In the genomic region with DNA sequence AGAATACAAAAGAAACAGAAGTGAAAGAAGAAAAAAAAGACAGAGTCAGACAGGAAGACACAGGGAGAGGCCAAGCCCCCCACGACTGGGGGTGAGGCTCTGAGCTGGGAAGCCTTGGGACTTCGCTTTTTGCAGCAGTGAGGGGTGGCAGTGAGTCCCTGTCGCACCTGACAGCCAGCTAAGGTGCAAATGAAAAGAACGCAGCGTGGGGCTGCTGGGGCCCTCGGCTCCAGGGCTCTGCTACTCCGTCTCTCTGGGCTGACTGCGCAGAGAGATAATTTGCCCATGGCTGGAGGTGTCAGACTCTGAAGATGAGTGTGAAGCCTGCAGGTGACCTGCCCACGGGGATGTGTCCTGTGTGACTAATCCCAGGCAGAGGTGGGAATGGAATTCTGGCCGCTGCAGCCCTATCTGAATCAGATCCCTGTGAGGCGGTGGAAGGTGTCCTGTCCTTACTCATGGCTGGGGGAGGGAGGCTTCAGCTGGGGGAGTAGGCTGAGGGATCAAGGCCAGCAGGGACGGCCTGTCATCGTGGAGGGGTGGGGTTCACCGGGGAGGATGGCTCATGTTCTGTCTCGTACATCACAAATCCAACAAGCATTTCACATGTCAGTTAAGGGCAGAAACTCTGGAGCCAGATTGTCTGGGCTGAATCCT, we compare ENCODE assay signal across 1 cellular context.
TF ChIP-seq lines count a peak whose summit lies in the region.

No MANE protein-coding gene starts in this region.

TF ChIP-seq in GM23338, 12 proteins besides CTCF, POLR2A, EP300 and RAD21 (continued from another document):
- TF ChIP-seq, protein P1, sequence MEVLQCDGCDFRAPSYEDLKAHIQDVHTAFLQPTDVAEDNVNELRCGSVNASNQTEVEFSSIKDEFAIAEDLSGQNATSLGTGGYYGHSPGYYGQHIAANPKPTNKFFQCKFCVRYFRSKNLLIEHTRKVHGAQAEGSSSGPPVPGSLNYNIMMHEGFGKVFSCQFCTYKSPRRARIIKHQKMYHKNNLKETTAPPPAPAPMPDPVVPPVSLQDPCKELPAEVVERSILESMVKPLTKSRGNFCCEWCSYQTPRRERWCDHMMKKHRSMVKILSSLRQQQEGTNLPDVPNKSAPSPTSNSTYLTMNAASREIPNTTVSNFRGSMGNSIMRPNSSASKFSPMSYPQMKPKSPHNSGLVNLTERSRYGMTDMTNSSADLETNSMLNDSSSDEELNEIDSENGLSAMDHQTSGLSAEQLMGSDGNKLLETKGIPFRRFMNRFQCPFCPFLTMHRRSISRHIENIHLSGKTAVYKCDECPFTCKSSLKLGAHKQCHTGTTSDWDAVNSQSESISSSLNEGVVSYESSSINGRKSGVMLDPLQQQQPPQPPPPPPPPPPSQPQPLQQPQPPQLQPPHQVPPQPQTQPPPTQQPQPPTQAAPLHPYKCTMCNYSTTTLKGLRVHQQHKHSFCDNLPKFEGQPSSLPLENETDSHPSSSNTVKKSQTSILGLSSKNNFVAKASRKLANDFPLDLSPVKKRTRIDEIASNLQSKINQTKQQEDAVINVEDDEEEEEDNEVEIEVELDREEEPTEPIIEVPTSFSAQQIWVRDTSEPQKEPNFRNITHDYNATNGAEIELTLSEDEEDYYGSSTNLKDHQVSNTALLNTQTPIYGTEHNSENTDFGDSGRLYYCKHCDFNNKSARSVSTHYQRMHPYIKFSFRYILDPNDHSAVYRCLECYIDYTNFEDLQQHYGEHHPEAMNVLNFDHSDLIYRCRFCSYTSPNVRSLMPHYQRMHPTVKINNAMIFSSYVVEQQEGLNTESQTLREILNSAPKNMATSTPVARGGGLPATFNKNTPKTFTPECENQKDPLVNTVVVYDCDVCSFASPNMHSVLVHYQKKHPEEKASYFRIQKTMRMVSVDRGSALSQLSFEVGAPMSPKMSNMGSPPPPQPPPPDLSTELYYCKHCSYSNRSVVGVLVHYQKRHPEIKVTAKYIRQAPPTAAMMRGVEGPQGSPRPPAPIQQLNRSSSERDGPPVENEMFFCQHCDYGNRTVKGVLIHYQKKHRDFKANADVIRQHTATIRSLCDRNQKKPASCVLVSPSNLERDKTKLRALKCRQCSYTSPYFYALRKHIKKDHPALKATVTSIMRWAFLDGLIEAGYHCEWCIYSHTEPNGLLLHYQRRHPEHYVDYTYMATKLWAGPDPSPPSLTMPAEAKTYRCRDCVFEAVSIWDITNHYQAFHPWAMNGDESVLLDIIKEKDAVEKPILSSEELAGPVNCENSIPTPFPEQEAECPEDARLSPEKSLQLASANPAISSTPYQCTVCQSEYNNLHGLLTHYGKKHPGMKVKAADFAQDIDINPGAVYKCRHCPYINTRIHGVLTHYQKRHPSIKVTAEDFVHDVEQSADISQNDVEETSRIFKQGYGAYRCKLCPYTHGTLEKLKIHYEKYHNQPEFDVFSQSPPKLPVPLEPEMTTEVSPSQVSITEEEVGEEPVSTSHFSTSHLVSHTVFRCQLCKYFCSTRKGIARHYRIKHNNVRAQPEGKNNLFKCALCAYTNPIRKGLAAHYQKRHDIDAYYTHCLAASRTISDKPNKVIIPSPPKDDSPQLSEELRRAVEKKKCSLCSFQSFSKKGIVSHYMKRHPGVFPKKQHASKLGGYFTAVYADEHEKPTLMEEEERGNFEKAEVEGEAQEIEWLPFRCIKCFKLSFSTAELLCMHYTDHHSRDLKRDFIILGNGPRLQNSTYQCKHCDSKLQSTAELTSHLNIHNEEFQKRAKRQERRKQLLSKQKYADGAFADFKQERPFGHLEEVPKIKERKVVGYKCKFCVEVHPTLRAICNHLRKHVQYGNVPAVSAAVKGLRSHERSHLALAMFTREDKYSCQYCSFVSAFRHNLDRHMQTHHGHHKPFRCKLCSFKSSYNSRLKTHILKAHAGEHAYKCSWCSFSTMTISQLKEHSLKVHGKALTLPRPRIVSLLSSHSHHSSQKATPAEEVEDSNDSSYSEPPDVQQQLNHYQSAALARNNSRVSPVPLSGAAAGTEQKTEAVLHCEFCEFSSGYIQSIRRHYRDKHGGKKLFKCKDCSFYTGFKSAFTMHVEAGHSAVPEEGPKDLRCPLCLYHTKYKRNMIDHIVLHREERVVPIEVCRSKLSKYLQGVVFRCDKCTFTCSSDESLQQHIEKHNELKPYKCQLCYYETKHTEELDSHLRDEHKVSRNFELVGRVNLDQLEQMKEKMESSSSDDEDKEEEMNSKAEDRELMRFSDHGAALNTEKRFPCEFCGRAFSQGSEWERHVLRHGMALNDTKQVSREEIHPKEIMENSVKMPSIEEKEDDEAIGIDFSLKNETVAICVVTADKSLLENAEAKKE (CRISPR knock-in tag; IDR thresholded peaks at IDR 0.05), result no peak
TF ChIP-seq in GM23338: peak in this region for 0.
